Comparison of ENCODE assay signal across 8 cellular contexts in genomic region chr19:14396730-14397129, GRCh38. TPM values are rescaled to one million over a fixed set of nuclear protein-coding genes. Genes with fewer than 3 reads are reported as not detected.
DNase-seq lines count a peak whose midpoint lies in the region; ATAC-seq, FAIRE-seq and TF ChIP-seq lines count a peak whose summit lies in the region.
"Not testable (repeated sequence)": the region's sequence is repeated elsewhere in the genome, so short reads cannot be mapped to it uniquely, and the experiment has no call there.

No MANE protein-coding gene starts in this region.

- H3K4me3 Mint-ChIP-seq in T-helper 17 cell (peak overlapping the region; percentile 85), natural killer cell (peak overlapping the region; percentile 60)
- not testable (repeated sequence) for H3K4me3 Mint-ChIP-seq in activated CD8-positive, alpha-beta T cell treated with anti-CD3 and anti-CD28 coated beads for 36 hours; activated naive CD8-positive, alpha-beta T cell treated with anti-CD3 and anti-CD28 coated beads for 36 hours; stimulated activated naive CD8-positive, alpha-beta T cell treated with anti-CD3 and anti-CD28 coated beads, Interleukin-15, Interleukin-2, amounts not matched to agents 100 ng/mL and 50 ng/mL, for 24 hours
- peak overlapping the region; percentile 41 for H3K4me3 Mint-ChIP-seq in activated T-helper 17 cell treated with anti-CD3 and anti-CD28 coated beads, Interleukin-2, amount 50 U/mL, for 72 hours
- H3K4me3 Mint-ChIP-seq in central memory CD8-positive, alpha-beta T cell, result peak overlapping the region; percentile 70

- not testable (repeated sequence) for TF ChIP-seq POLR2A in GM12891 (IDR thresholded peaks at IDR 0.05; ENCODE audit: low read depth, low read length)

- intact Hi-C loops in activated CD8-positive, alpha-beta T cell treated with anti-CD3 and anti-CD28 coated beads for 36 hours (cut with micrococcal nuclease); natural killer cell (cut with micrococcal nuclease): not testable (repeated sequence)

- not testable (repeated sequence) for ATAC-seq in T-helper 17 cell; activated CD8-positive, alpha-beta T cell treated with anti-CD3 and anti-CD28 coated beads for 36 hours; central memory CD8-positive, alpha-beta T cell (replicated peaks; ENCODE audit: extremely low read depth, poor library complexity, severe bottlenecking); natural killer cell
- peak; percentile 23 for ATAC-seq in activated T-helper 17 cell treated with anti-CD3 and anti-CD28 coated beads, Interleukin-2, amount 50 U/mL, for 72 hours (replicated peaks)

- H3K4me1 Mint-ChIP-seq in T-helper 17 cell (peaks cover 24% of the 10 kb centered on the region), natural killer cell (peaks cover 22 to 37% of the 10 kb centered on the region in 2 donors)
- peaks cover 10% of the 10 kb centered on the region for H3K4me1 Mint-ChIP-seq in activated CD8-positive, alpha-beta T cell treated with anti-CD3 and anti-CD28 coated beads for 36 hours (ENCODE audit: low read depth)
- peaks cover 14% of the 10 kb centered on the region for H3K4me1 Mint-ChIP-seq in activated T-helper 17 cell treated with anti-CD3 and anti-CD28 coated beads, Interleukin-2, amount 50 U/mL, for 72 hours
- peaks cover 22% of the 10 kb centered on the region for H3K4me1 Mint-ChIP-seq in activated naive CD8-positive, alpha-beta T cell treated with anti-CD3 and anti-CD28 coated beads for 36 hours
- peaks cover 22% of the 10 kb centered on the region for H3K4me1 Mint-ChIP-seq in central memory CD8-positive, alpha-beta T cell
- H3K4me1 Mint-ChIP-seq in stimulated activated naive CD8-positive, alpha-beta T cell treated with anti-CD3 and anti-CD28 coated beads, Interleukin-15, Interleukin-2, amounts not matched to agents 100 ng/mL and 50 ng/mL, for 24 hours (ENCODE audit: low read depth), result peaks cover 36% of the 10 kb centered on the region

- not testable (repeated sequence) for H3K27me3 Mint-ChIP-seq in T-helper 17 cell; activated CD8-positive, alpha-beta T cell treated with anti-CD3 and anti-CD28 coated beads for 36 hours; activated T-helper 17 cell treated with anti-CD3 and anti-CD28 coated beads, Interleukin-2, amount 50 U/mL, for 72 hours; activated naive CD8-positive, alpha-beta T cell treated with anti-CD3 and anti-CD28 coated beads for 36 hours; central memory CD8-positive, alpha-beta T cell; natural killer cell (ENCODE audit: low read depth in 2 of 2); stimulated activated naive CD8-positive, alpha-beta T cell treated with anti-CD3 and anti-CD28 coated beads, Interleukin-15, Interleukin-2, amounts not matched to agents 100 ng/mL and 50 ng/mL, for 24 hours

- not testable (repeated sequence) for DNase-seq in GM12891 (ENCODE audit: insufficient read length, low spot score); T-helper 17 cell; activated CD8-positive, alpha-beta T cell treated with anti-CD3 and anti-CD28 coated beads for 36 hours; activated naive CD8-positive, alpha-beta T cell treated with anti-CD3 and anti-CD28 coated beads for 36 hours; central memory CD8-positive, alpha-beta T cell (ENCODE audit: low spot score in 2 of 2); natural killer cell

- not testable (repeated sequence) for H3K9me3 Mint-ChIP-seq in activated CD8-positive, alpha-beta T cell treated with anti-CD3 and anti-CD28 coated beads for 36 hours; activated T-helper 17 cell treated with anti-CD3 and anti-CD28 coated beads, Interleukin-2, amount 50 U/mL, for 72 hours; activated naive CD8-positive, alpha-beta T cell treated with anti-CD3 and anti-CD28 coated beads for 36 hours; central memory CD8-positive, alpha-beta T cell; natural killer cell; stimulated activated naive CD8-positive, alpha-beta T cell treated with anti-CD3 and anti-CD28 coated beads, Interleukin-15, Interleukin-2, amounts not matched to agents 100 ng/mL and 50 ng/mL, for 24 hours

- not testable (repeated sequence) for TF ChIP-seq CTCF in activated CD8-positive, alpha-beta T cell treated with anti-CD3 and anti-CD28 coated beads for 36 hours (IDR thresholded peaks at IDR 0.05); natural killer cell (IDR thresholded peaks at IDR 0.05)

- FAIRE-seq in GM12891 (lab: Jason Lieb, UNC), result peak; percentile 35

- not testable (repeated sequence) for H3K9me3 ChIP-seq in T-helper 17 cell (ENCODE audit: control insufficient read depth, low read length, poor library complexity, severe bottlenecking)

- CTCF ChIA-PET in activated CD8-positive, alpha-beta T cell treated with anti-CD3 and anti-CD28 coated beads for 36 hours (lab: Charles Lee), result interaction anchor here (1.5 to 3.3 kb wide), 2 partner anchors 9 to 48 kb away, joined by 5 to 15 read pairs; no protein-coding TSS in a partner anchor

- POLR2A ChIA-PET in activated CD8-positive, alpha-beta T cell treated with anti-CD3 and anti-CD28 coated beads for 36 hours (lab: Charles Lee), result interaction anchor here (1.2 to 7.2 kb wide), 5 partner anchors 10 to 22 kb away, joined by 3 to 59 read pairs (median 7); partner anchors contain the start of gene ADGRE5

- H3K27ac Mint-ChIP-seq in T-helper 17 cell (peak overlapping the region; percentile 95), natural killer cell (peak overlapping the region; percentile 84 to 88)
- H3K27ac Mint-ChIP-seq in activated CD8-positive, alpha-beta T cell treated with anti-CD3 and anti-CD28 coated beads for 36 hours, result peak overlapping the region; percentile 52
- H3K27ac Mint-ChIP-seq in activated T-helper 17 cell treated with anti-CD3 and anti-CD28 coated beads, Interleukin-2, amount 50 U/mL, for 72 hours, result peak overlapping the region; percentile 87
- H3K27ac Mint-ChIP-seq in activated naive CD8-positive, alpha-beta T cell treated with anti-CD3 and anti-CD28 coated beads for 36 hours, result peak overlapping the region; percentile 32
- peak overlapping the region; percentile 97 for H3K27ac Mint-ChIP-seq in central memory CD8-positive, alpha-beta T cell (ENCODE audit: low read depth)
- peak overlapping the region; percentile 79 for H3K27ac Mint-ChIP-seq in stimulated activated naive CD8-positive, alpha-beta T cell treated with anti-CD3 and anti-CD28 coated beads, Interleukin-15, Interleukin-2, amounts not matched to agents 100 ng/mL and 50 ng/mL, for 24 hours

- H3K36me3 Mint-ChIP-seq in T-helper 17 cell (ENCODE audit: low read depth); natural killer cell: not testable (repeated sequence)
- peaks cover 58% of the 10 kb centered on the region for H3K36me3 Mint-ChIP-seq in activated CD8-positive, alpha-beta T cell treated with anti-CD3 and anti-CD28 coated beads for 36 hours (ENCODE audit: low read depth)
- peaks cover 97% of the 10 kb centered on the region for H3K36me3 Mint-ChIP-seq in activated T-helper 17 cell treated with anti-CD3 and anti-CD28 coated beads, Interleukin-2, amount 50 U/mL, for 72 hours (ENCODE audit: low read depth)
- H3K36me3 Mint-ChIP-seq in activated naive CD8-positive, alpha-beta T cell treated with anti-CD3 and anti-CD28 coated beads for 36 hours, result peaks cover 54% of the 10 kb centered on the region
- peaks cover 95% of the 10 kb centered on the region for H3K36me3 Mint-ChIP-seq in central memory CD8-positive, alpha-beta T cell (ENCODE audit: insufficient read depth)
- H3K36me3 Mint-ChIP-seq in stimulated activated naive CD8-positive, alpha-beta T cell treated with anti-CD3 and anti-CD28 coated beads, Interleukin-15, Interleukin-2, amounts not matched to agents 100 ng/mL and 50 ng/mL, for 24 hours (ENCODE audit: low read depth), result peaks cover 75% of the 10 kb centered on the region

RNA-seq across cellular contexts. Expression of gene ADGRE5, which starts 15.5 kb away (rescaled TPM):
- polyA plus RNA-seq in GM12891 (2012; ENCODE audit: low read depth, missing spikeins), result 59.8 TPM
- total RNA-seq in T-helper 17 cell (1,000 to 10,000 TPM; 1,097 to 1,799 TPM), natural killer cell (1,000 to 10,000 TPM; 1,036 to 1,703 (median 1,382) TPM)
- total RNA-seq in activated CD8-positive, alpha-beta T cell treated with anti-CD3 and anti-CD28 coated beads for 36 hours, result 100 to 1,000 TPM; 185 to 186 TPM
- total RNA-seq in activated T-helper 17 cell treated with anti-CD3 and anti-CD28 coated beads, Interleukin-2, amount 50 U/mL, for 72 hours, result 100 to 1,000 TPM; 184 to 261 TPM
- 100 to 1,000 TPM; 219 to 223 TPM for total RNA-seq in activated naive CD8-positive, alpha-beta T cell treated with anti-CD3 and anti-CD28 coated beads for 36 hours

RNA-seq across cellular contexts. Expression of gene DDX39A, which starts 22.4 kb away (rescaled TPM):
- 153 TPM for polyA plus RNA-seq in GM12891 (2012; ENCODE audit: low read depth, missing spikeins)
- total RNA-seq in T-helper 17 cell (100 to 1,000 TPM; 276 to 284 TPM), natural killer cell (100 to 1,000 TPM; 397 to 569 (median 557) TPM)
- 100 to 1,000 TPM; 217 to 226 TPM for total RNA-seq in activated CD8-positive, alpha-beta T cell treated with anti-CD3 and anti-CD28 coated beads for 36 hours
- total RNA-seq in activated T-helper 17 cell treated with anti-CD3 and anti-CD28 coated beads, Interleukin-2, amount 50 U/mL, for 72 hours, result 100 to 1,000 TPM; 132 to 260 TPM
- total RNA-seq in activated naive CD8-positive, alpha-beta T cell treated with anti-CD3 and anti-CD28 coated beads for 36 hours, result 100 to 1,000 TPM; 300 to 306 TPM

RNA-seq across cellular contexts. Expression of gene PKN1, which starts 36.4 kb away (rescaled TPM):
- 77.0 TPM for polyA plus RNA-seq in GM12891 (2012; ENCODE audit: low read depth, missing spikeins)
- 100 to 1,000 TPM; 163 to 202 TPM for total RNA-seq in T-helper 17 cell
- total RNA-seq in activated CD8-positive, alpha-beta T cell treated with anti-CD3 and anti-CD28 coated beads for 36 hours, result 100 to 1,000 TPM; 172 to 192 TPM
- 100 to 1,000 TPM; 121 to 171 TPM for total RNA-seq in activated T-helper 17 cell treated with anti-CD3 and anti-CD28 coated beads, Interleukin-2, amount 50 U/mL, for 72 hours
- 100 to 1,000 TPM; 168 to 169 TPM for total RNA-seq in activated naive CD8-positive, alpha-beta T cell treated with anti-CD3 and anti-CD28 coated beads for 36 hours
- total RNA-seq in natural killer cell, result 100 to 1,000 TPM; 323 to 351 (median 350) TPM

Comparison
In these comparisons a context has a peak if more than half of its experiments do, and no peak if none do; other contexts are left out.
1. H3K27ac Mint-ChIP-seq: peak in every context shown above with its lines; median percentile 97 in central memory CD8-positive, alpha-beta T cell; 95 in T-helper 17 cell; 87 in activated T-helper 17 cell treated with anti-CD3 and anti-CD28 coated beads, Interleukin-2, amount 50 U/mL, for 72 hours; 86 in natural killer cell; 79 in stimulated activated naive CD8-positive, alpha-beta T cell treated with anti-CD3 and anti-CD28 coated beads, Interleukin-15, Interleukin-2, amounts not matched to agents 100 ng/mL and 50 ng/mL, for 24 hours; 52 in activated CD8-positive, alpha-beta T cell treated with anti-CD3 and anti-CD28 coated beads for 36 hours; 32 in activated naive CD8-positive, alpha-beta T cell treated with anti-CD3 and anti-CD28 coated beads for 36 hours.